Comparison of ENCODE assay signal across 8 cellular contexts in genomic region chr4:2535386-2536192, GRCh38. TPM values are rescaled to one million over a fixed set of nuclear protein-coding genes. Genes with fewer than 3 reads are reported as not detected.
A peak's percentile ranks its signal among the peaks of the same experiment; 100 is the strongest.
DNase-seq lines count a peak whose midpoint lies in the region; ATAC-seq and TF ChIP-seq lines count a peak whose summit lies in the region.

No MANE protein-coding gene starts in this region.

- ATAC-seq in GM18498 (IDR thresholded peaks at IDR 0.05; ENCODE audit: unreplicated experiment) (peak; percentile 5), HG03025 (IDR thresholded peaks at IDR 0.05; ENCODE audit: low FRiP score, unreplicated experiment) (peak; percentile 24), omental fat pad (ENCODE audit: low FRiP score) (peak; percentile 82)

- H3K27me3 ChIP-seq in testis, result no peaks in the 10 kb centered on the region

- DNase-seq in SIG-M5 (lab: John Stamatoyannopoulos, UW) (peak; percentile 19), globus pallidus (ENCODE audit: low spot score) (peak; percentile 48), omental fat pad (ENCODE audit: low spot score) (peak; percentile 44), testis (peak; percentile 63), NCI-H226 (no peak)
- DNase-seq in activated naive CD4-positive, alpha-beta T cell (lab: John Stamatoyannopoulos, UW), result peak in 3 of 4 experiments; percentile 33 to 54 (median 45)

- 0 to 2% methylated on average over 10 to 49 of the region's 76 CpGs for WGBS in testis, 2 donors

- no peaks in the 10 kb centered on the region for H3K36me3 ChIP-seq in testis (ENCODE audit: low read depth, missing control alignments)

- H3K4me1 ChIP-seq in testis, result peaks cover 20% of the 10 kb centered on the region

- no peaks in the 10 kb centered on the region for H3K9me3 ChIP-seq in testis

- peak overlapping the region; percentile 70 to 81 for H3K4me3 ChIP-seq in testis

- TF ChIP-seq POLR2A in testis (IDR thresholded peaks at IDR 0.05), result no peak

- peak overlapping the region; percentile 92 to 95 for H3K27ac ChIP-seq in testis

- TF ChIP-seq CTCF in omental fat pad (IDR thresholded peaks at IDR 0.05) (no peak), testis (IDR thresholded peaks at IDR 0.05) (no peak)

- intact Hi-C loops in testis (cut with DNase I; ENCODE audit: low total_unique reads), result no loop called here

RNA-seq across cellular contexts. Expression of gene FAM193A, which starts 0.9 kb away (rescaled TPM):
- total RNA-seq in omental fat pad, result 10 to 100 TPM; 16.7 to 30.1 (median 24.9) TPM
- total RNA-seq in testis, result 10 to 100 TPM; 78.7 to 92.4 TPM
- 50.4 TPM for polyA plus RNA-seq in testis (ENCODE audit: insufficient read depth, low read depth, low replicate concordance)

Comparison
In these comparisons a context has a peak if more than half of its experiments do, and no peak if none do; other contexts are left out.
1. ATAC-seq: peak in every context shown above with its lines; median percentile 82 in omental fat pad; 24 in HG03025; 5 in GM18498.